In the genomic region with DNA sequence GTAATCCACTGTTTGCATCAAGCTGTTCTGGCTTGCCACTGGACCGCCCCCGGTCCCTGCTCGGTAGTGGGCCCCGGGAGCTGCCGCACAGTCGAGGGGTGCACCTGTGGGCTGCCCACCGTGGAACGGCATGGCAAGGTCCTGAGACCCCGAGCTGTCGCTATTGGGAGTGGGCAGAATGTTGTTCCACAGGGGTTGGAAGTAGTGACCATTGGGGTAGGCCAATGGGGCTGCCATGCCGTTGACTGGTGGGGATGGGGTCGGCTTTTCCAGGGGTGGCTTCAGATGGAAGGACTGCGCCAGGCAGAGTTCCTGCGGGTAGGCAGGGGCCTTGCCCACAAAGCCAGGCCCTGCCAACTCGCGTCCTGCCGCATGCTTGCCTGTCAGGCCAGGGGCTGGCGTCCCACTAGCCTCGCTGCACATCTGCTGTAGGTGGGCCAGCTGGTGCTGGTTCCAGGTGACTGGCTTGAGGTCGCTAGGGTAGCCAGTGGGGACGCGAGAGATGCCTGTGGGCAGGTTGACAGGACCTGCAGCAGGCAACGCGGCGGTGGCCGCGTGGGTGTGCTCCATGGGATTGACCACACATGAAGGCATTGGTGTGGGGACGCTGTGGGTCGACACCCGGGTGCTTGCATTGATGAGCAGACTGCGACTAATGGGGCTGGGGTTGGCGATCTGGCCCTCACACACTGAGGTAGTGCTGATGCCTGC, we compare ENCODE assay signal across 1 cellular context.
TF ChIP-seq lines count a peak whose summit lies in the region.

No MANE protein-coding gene starts in this region.

TF ChIP-seq in HepG2, 621 proteins besides CTCF, POLR2A, EP300 and RAD21:
- TF ChIP-seq NR2F1 (CRISPR knock-in tag; IDR thresholded peaks at IDR 0.05) = no peak
- TF ChIP-seq AGO2 (optimal IDR thresholded peaks at IDR 0.05; ENCODE audit: low read depth, low read length) = peak; percentile 47
